In genomic region chr17:77372444-77373297, GRCh38 we compare ENCODE assay signal across 8 cellular contexts.
DNase-seq lines count a peak whose midpoint lies in the region; ATAC-seq and TF ChIP-seq lines count a peak whose summit lies in the region.

No MANE protein-coding gene starts in this region.

- no peak for TF ChIP-seq RAD21 in HCT116 (IDR thresholded peaks at IDR 0.05; ENCODE audit: low read depth)

- H3K4me1 Mint-ChIP-seq in mesothelial cell of epicardium: peaks cover 56% of the 10 kb centered on the region

- H3K79me2 ChIP-seq in HCT116 (ENCODE audit: insufficient read depth, low read length): peaks cover 92% of the 10 kb centered on the region

- RAD21 ChIA-PET in HCT116 (lab: Charles Lee; ENCODE audit: low non-redundant PET in 1 of 2, low total read pairs in 2 of 2, uncharacterized antibody in 2 of 2, unreplicated experiment in 2 of 2): no interaction called here

- intact Hi-C loops in HCT116 (cut with micrococcal nuclease): no loop called here

- H3K4me1 ChIP-seq in HCT116 (ENCODE audit: control insufficient read depth in 1 of 2, insufficient read depth in 2 of 2, low read length in 2 of 2): peaks cover 2 to 48% of the 10 kb centered on the region in 2 experiments; a peak in 2 of 4 replicates
- H3K4me1 ChIP-seq in subcutaneous abdominal adipose tissue (ENCODE audit: control insufficient read depth in 5 of 5, insufficient read depth in 5 of 5, low read length in 5 of 5): peaks cover 13 to 77% (median 64%) of the 10 kb centered on the region in 5 donors

- H3K36me3 ChIP-seq in HCT116 (ENCODE audit: control insufficient read depth in 1 of 2, insufficient read depth in 2 of 2, low read length in 2 of 2) (no peaks in the 10 kb centered on the region; a peak in 1 of 4 replicates), subcutaneous abdominal adipose tissue (ENCODE audit: control insufficient read depth in 5 of 5, insufficient read depth in 5 of 5, low read length in 5 of 5) (no peaks in the 10 kb centered on the region)

- TF ChIP-seq POLR2A in HCT116 (IDR thresholded peaks at IDR 0.05; ENCODE audit: borderline replicate concordance, extremely low read depth, insufficient read depth, insufficient read length): no peak

- no peaks in the 10 kb centered on the region for H3K36me3 Mint-ChIP-seq in mesothelial cell of epicardium

- no peaks in the 10 kb centered on the region for H3K9me3 Mint-ChIP-seq in mesothelial cell of epicardium

- no peaks in the 10 kb centered on the region for H3K9me2 ChIP-seq in HCT116 (ENCODE audit: insufficient read depth)

- no peaks in the 10 kb centered on the region for H3K27me3 Mint-ChIP-seq in mesothelial cell of epicardium (ENCODE audit: low read depth)

- H3K27me3 ChIP-seq in HCT116 (ENCODE audit: insufficient read depth, low read length) (no peaks in the 10 kb centered on the region), subcutaneous abdominal adipose tissue (ENCODE audit: control insufficient read depth in 5 of 5, insufficient read depth in 4 of 5, low read length in 5 of 5) (no peaks in the 10 kb centered on the region)

- ATAC-seq in HCT116: peak; percentile 15; the same call in 1 of the 2 replicates
- no peak for ATAC-seq in GM18867 (IDR thresholded peaks at IDR 0.05; ENCODE audit: unreplicated experiment)

- H3K4me3 ChIP-seq in HCT116 (replicated peaks in 1 of 2; ENCODE audit: low read depth in 1 of 2, low read length in 2 of 2): no peak overlapping the region
- H3K4me3 ChIP-seq in epithelial cell of esophagus (ENCODE audit: low read length): peak overlapping the region; percentile 45
- peak overlapping the region; percentile 49 to 83 (median 70) for H3K4me3 ChIP-seq in subcutaneous abdominal adipose tissue (ENCODE audit: low read depth in 1 of 5, low read length in 5 of 5)

- CTCF ChIA-PET in HCT116 (lab: Charles Lee): no interaction called here

- H3K27ac Mint-ChIP-seq in mesothelial cell of epicardium: peak overlapping the region; percentile 94

- H3K9me3 ChIP-seq in HCT116 (ENCODE audit: control insufficient read depth in 1 of 2, insufficient read depth in 1 of 2, low read depth in 1 of 2, low read length in 2 of 2): no peaks in the 10 kb centered on the region
- H3K9me3 ChIP-seq in subcutaneous abdominal adipose tissue (ENCODE audit: control insufficient read depth in 5 of 5, low read length in 5 of 5): no peaks in the 10 kb centered on the region

- DNase-seq in DMS79 treated with DMSO at 0.1 percent for 48 hours (lab: John Stamatoyannopoulos, UW): peak; percentile 29
- DNase-seq in HCT116 (ENCODE audit: low read depth, low spot score): no peak
- peak; percentile 83 for DNase-seq in NCI-H2227 (lab: John Stamatoyannopoulos, UW; ENCODE audit: unreplicated experiment)
- DNase-seq in activated CD8-positive, alpha-beta memory T cell treated with anti-CD3 and anti-CD28 coated beads, Interleukin-2, amount 50 U/mL, for 48 hours: peak; percentile 78
- peak; percentile 59 for DNase-seq in epithelial cell of esophagus (ENCODE audit: low read depth)
- DNase-seq in mesothelial cell of epicardium (ENCODE audit: low spot score in 2 of 2, unreplicated experiment in 2 of 2): peak; percentile 83 to 84

- no peak overlapping the region; the same call in 1 of the 2 replicates for H3K27ac ChIP-seq in HCT116 (ENCODE audit: low read depth, low read length)
- peak overlapping the region; percentile 67 for H3K27ac ChIP-seq in subcutaneous abdominal adipose tissue (ENCODE audit: low read depth, low read length)

- BruUV-seq in HCT116 (replicated peaks; lab: Mats Ljungman, UMichigan): no TSS peak

- peak overlapping the region; percentile 66 for H3K4me3 Mint-ChIP-seq in mesothelial cell of epicardium

- POLR2A ChIA-PET in HCT116 (lab: Charles Lee): no interaction called here

- no peak for TF ChIP-seq CTCF in HCT116 (IDR thresholded peaks at IDR 0.05 in 2 of 3, conservative IDR thresholded peaks at IDR 0.05 in 1 of 3; ENCODE audit: borderline replicate concordance in 1 of 3, insufficient read depth in 1 of 3, low read depth in 2 of 3, low read length in 2 of 3)
- no peak for TF ChIP-seq CTCF in epithelial cell of esophagus (IDR thresholded peaks at IDR 0.05; ENCODE audit: insufficient read depth, low read depth, low read length, missing control alignments)
- TF ChIP-seq CTCF in mesothelial cell of epicardium (IDR thresholded peaks at IDR 0.05; ENCODE audit: unreplicated experiment): no peak

- H4K20me1 ChIP-seq in HCT116 (ENCODE audit: insufficient read depth): peaks cover 6% of the 10 kb centered on the region; the same call in 1 of the 2 replicates

- no peak overlapping the region for H2AFZ ChIP-seq in HCT116 (ENCODE audit: low read depth, low read length, poor library complexity, severe bottlenecking)

- no peak overlapping the region for H3K4me2 ChIP-seq in HCT116 (ENCODE audit: low read length)

- H3K9ac ChIP-seq in HCT116 (ENCODE audit: low read length): no peak overlapping the region
- H3K9ac ChIP-seq in subcutaneous abdominal adipose tissue (ENCODE audit: low read length in 5 of 5): peak overlapping the region in 4 of 5 donors; percentile 21 to 64 (median 42)

TF ChIP-seq in HCT116, 20 proteins besides CTCF, POLR2A, EP300 and RAD21:
- TF ChIP-seq JUND (IDR thresholded peaks at IDR 0.05) (no peak), CEBPB (IDR thresholded peaks at IDR 0.05; ENCODE audit: low read depth) (no peak), ZNF274 (IDR thresholded peaks at IDR 0.05; ENCODE audit: low read depth, low read length) (no peak), YY1 (IDR thresholded peaks at IDR 0.05; ENCODE audit: extremely low read depth, insufficient replicate concordance, low read depth, low read length) (no peak), CBX3 (IDR thresholded peaks at IDR 0.05; ENCODE audit: low read depth) (no peak), POLR2AphosphoS5 (IDR thresholded peaks at IDR 0.05; ENCODE audit: low read depth, low read length) (no peak), SIN3A (IDR thresholded peaks at IDR 0.05; ENCODE audit: low read depth) (no peak), SP1 (IDR thresholded peaks at IDR 0.05; ENCODE audit: low read depth) (no peak), EGR1 (IDR thresholded peaks at IDR 0.05; ENCODE audit: low read depth) (no peak), EZH2 (IDR thresholded peaks at IDR 0.05) (no peak), FOSL1 (IDR thresholded peaks at IDR 0.05; ENCODE audit: low read depth) (no peak), ZBTB33 (IDR thresholded peaks at IDR 0.05; ENCODE audit: extremely low read depth, insufficient replicate concordance, low read length) (no peak), EZH2phosphoT487 (IDR thresholded peaks at IDR 0.05; ENCODE audit: borderline replicate concordance) (no peak), ATF3 (IDR thresholded peaks at IDR 0.05) (no peak)
TF ChIP-seq in HCT116: peak in this region for 0.

Comparison
In these comparisons a context has a peak if more than half of its experiments do, and no peak if none do; other contexts are left out.
1. H3K4me3 ChIP-seq: peak in epithelial cell of esophagus (single experiment) and subcutaneous abdominal adipose tissue (5 of 5); none in HCT116 (0 of 2).